ENCODE assay signal across 8 cellular contexts in genomic region chr15:45167631-45168205, GRCh38. TPM values are rescaled to one million over a fixed set of nuclear protein-coding genes. Genes with fewer than 3 reads are reported as not detected.
A peak's percentile ranks its signal among the peaks of the same experiment; 100 is the strongest.
DNase-seq lines count a peak whose midpoint lies in the region; ATAC-seq, FAIRE-seq and TF ChIP-seq lines count a peak whose summit lies in the region.

No MANE protein-coding gene starts in this region.

- H3K27ac Mint-ChIP-seq in CD4-positive, alpha-beta T cell: peak overlapping the region; percentile 89

- H3K4me1 Mint-ChIP-seq in CD4-positive, alpha-beta T cell (ENCODE audit: low read depth): peaks cover 15% of the 10 kb centered on the region

- no peaks in the 10 kb centered on the region for H3K36me3 ChIP-seq in Panc1 (ENCODE audit: control insufficient read depth, insufficient read depth, low read length)
- H3K36me3 ChIP-seq in pancreas: no peaks in the 10 kb centered on the region

- peak overlapping the region; percentile 85 for H3K4me3 Mint-ChIP-seq in CD4-positive, alpha-beta T cell

- no peaks in the 10 kb centered on the region for H3K27me3 ChIP-seq in CD4-positive, alpha-beta T cell (ENCODE audit: control insufficient read depth, insufficient read depth, low read length)
- H3K27me3 ChIP-seq in Panc1 (ENCODE audit: control insufficient read depth, insufficient read depth, low read length) (no peaks in the 10 kb centered on the region), pancreas (no peaks in the 10 kb centered on the region)

- H3K36me3 Mint-ChIP-seq in CD4-positive, alpha-beta T cell (ENCODE audit: low read depth): no peaks in the 10 kb centered on the region

- 62 to 68% methylated on average over 9 of the region's 9 CpGs for WGBS in pancreas, 2 donors

- no peak overlapping the region for H3K27ac ChIP-seq in CD4-positive, alpha-beta T cell (ENCODE audit: low read depth, low read length)
- H3K27ac ChIP-seq in Panc1 (ENCODE audit: low read length): peak overlapping the region; percentile 60
- peak overlapping the region; percentile 81 to 96 (median 94) for H3K27ac ChIP-seq in pancreas

- intact Hi-C loops in CD4-positive, alpha-beta T cell (cut with DNase I, micrococcal nuclease): loop anchor here (1.0 to 10.0 kb wide), 7 partner anchors 33 to 1985 kb away; partner anchors contain the start of genes BLOC1S6 (in 1 of the 2), DUOX1 (in 1 of the 2) and DUOXA1 (in 1 of the 2)
- intact Hi-C loops in Panc1 (cut with micrococcal nuclease; ENCODE audit: unreplicated experiment) (no loop called here), pancreas (cut with DNase I) (no loop called here)

- no peak for TF ChIP-seq CTCF in CD4-positive, alpha-beta T cell (IDR thresholded peaks at IDR 0.05)
- TF ChIP-seq CTCF in Panc1 (IDR thresholded peaks at IDR 0.05) (no peak; the same call in 1 of the 2 replicates), epithelial cell of proximal tubule (conservative IDR thresholded peaks at IDR 0.05; ENCODE audit: low read depth, low read length) (no peak), pancreas (IDR thresholded peaks at IDR 0.05) (no peak)

- CTCF ChIA-PET in CD4-positive, alpha-beta T cell (lab: Charles Lee): interaction anchor here (1.2 to 2.2 kb wide), 8 partner anchors 12 to 234 kb away, joined by 5 to 14 read pairs (median 8); partner anchors contain the start of gene SHF
- CTCF ChIA-PET in Panc1 (lab: Charles Lee): interaction anchor here (0.5 kb wide), 1 partner anchor 147 kb away, joined by 3 read pairs; no protein-coding TSS in a partner anchor

- in situ Hi-C loops in Panc1 (cut with HindIII; ENCODE audit: low pct_unique_long_range_greater_than_20kb, low sequenced_read_pairs): no loop called here

- POLR2A ChIA-PET in CD4-positive, alpha-beta T cell (lab: Charles Lee): interaction anchor here (1.0 to 3.7 kb wide), 12 partner anchors 9 to 234 kb away, joined by 3 to 53 read pairs (median 4); a partner anchor contains a TSS
- POLR2A ChIA-PET in Panc1 (lab: Charles Lee): interaction anchor here (0.6 to 1.0 kb wide), 2 partner anchors 14 to 45 kb away, joined by 3 read pairs; no protein-coding TSS in a partner anchor

- no peaks in the 10 kb centered on the region for H3K9me3 ChIP-seq in CD4-positive, alpha-beta T cell (ENCODE audit: control insufficient read depth, low read length)
- H3K9me3 ChIP-seq in Panc1 (ENCODE audit: control insufficient read depth, insufficient read depth, low read depth, low read length) (no peaks in the 10 kb centered on the region), pancreas (no peaks in the 10 kb centered on the region)

- no peak for ATAC-seq in CD4-positive, alpha-beta T cell (ENCODE audit: poor library complexity)
- ATAC-seq in Panc1 (no peak), pancreas (peak in 1 of 4 donors; percentile 5), GM18511 (IDR thresholded peaks at IDR 0.05; ENCODE audit: unreplicated experiment) (no peak)

- BruUV-seq in Panc1 (replicated peaks; lab: Mats Ljungman, UMichigan): TSS peak; percentile 44

- H3K9me3 Mint-ChIP-seq in CD4-positive, alpha-beta T cell: no peaks in the 10 kb centered on the region

- H3K27me3 Mint-ChIP-seq in CD4-positive, alpha-beta T cell: no peaks in the 10 kb centered on the region

- H3K4me1 ChIP-seq in Panc1 (ENCODE audit: control insufficient read depth, insufficient read depth, low read length): peaks cover 5% of the 10 kb centered on the region
- peaks cover 0 to 4% (median 2%) of the 10 kb centered on the region in 3 donors for H3K4me1 ChIP-seq in pancreas

- no peak for DNase-seq in CD4-positive, alpha-beta T cell
- DNase-seq in Panc1 (ENCODE audit: low read depth, low spot score) (no peak), epithelial cell of proximal tubule (ENCODE audit: low read depth) (no peak), pancreas (no peak), DMS153 (lab: John Stamatoyannopoulos, UW) (no peak), NCI-H524 treated with DMSO at 0.1 percent for 48 hours (lab: John Stamatoyannopoulos, UW) (no peak), GDM1 (lab: John Stamatoyannopoulos, UW) (no peak)

- peak overlapping the region; percentile 67 to 68 for H3K4me3 ChIP-seq in Panc1 (ENCODE audit: low read depth in 2 of 2, low read length in 2 of 2)
- peak overlapping the region; percentile 73 for H3K4me3 ChIP-seq in epithelial cell of proximal tubule (ENCODE audit: low read depth, low read length)
- H3K4me3 ChIP-seq in pancreas: peak overlapping the region in 3 of 4 donors; percentile 70 to 82 (median 73)

- FAIRE-seq in pancreas (lab: Jason Lieb, UNC): no peak

RNA-seq across cellular contexts. Expression of gene SHF, which starts 20.0 kb away (rescaled TPM):
- 1 to 10 TPM; 3.7 to 3.9 TPM for total RNA-seq in CD4-positive, alpha-beta T cell
- total RNA-seq in Panc1 (2021; ENCODE audit: unreplicated experiment) (3.0 TPM), epithelial cell of proximal tubule (0.80 and 1.1 TPM in 2 replicates), pancreas (1 to 10 TPM; 1.0 to 3.7 (median 1.9) TPM)
- 4.5 TPM for polyA plus RNA-seq in Panc1 (2012; ENCODE audit: insufficient read length)
- polyA plus RNA-seq in pancreas: 1 to 10 TPM; 2.3 to 3.2 TPM

RNA-seq across cellular contexts. Expression of gene DUOX1, which starts 37.9 kb away (rescaled TPM):
- total RNA-seq in CD4-positive, alpha-beta T cell: under 1 TPM; 0.17 to 0.25 TPM
- total RNA-seq in Panc1 (2021; ENCODE audit: unreplicated experiment): 0.31 TPM
- 1.4 TPM for polyA plus RNA-seq in Panc1 (2012; ENCODE audit: insufficient read length)
- 0.12 and 0.22 TPM in 2 replicates for total RNA-seq in epithelial cell of proximal tubule
- total RNA-seq in pancreas: under 1 TPM; 0.14 to 0.97 (median 0.47) TPM
- under 1 TPM; 0.16 to 0.27 TPM for polyA plus RNA-seq in pancreas

RNA-seq across cellular contexts. Expression of gene DUOXA1, which starts 38.0 kb away (rescaled TPM):
- total RNA-seq in CD4-positive, alpha-beta T cell: 1 to 10 TPM in 1 of 2 experiments, under 1 TPM in 1; 0.44 to 1.0 TPM
- not detected for total RNA-seq in Panc1 (2021; ENCODE audit: unreplicated experiment)
- polyA plus RNA-seq in Panc1 (2012; ENCODE audit: insufficient read length): not detected
- total RNA-seq in epithelial cell of proximal tubule: 0.46 TPM in 1 of 2 replicates, not detected in the other
- under 1 TPM in 3 of 6 donors, not detected in 3; 0.17 to 0.22 (median 0.19) TPM for total RNA-seq in pancreas
- under 1 TPM; 0.11 to 0.14 TPM for polyA plus RNA-seq in pancreas

RNA-seq across cellular contexts. Expression of gene DUOXA2, which starts 53.6 kb away (rescaled TPM):
- total RNA-seq in CD4-positive, alpha-beta T cell: not detected
- total RNA-seq in Panc1 (2021; ENCODE audit: unreplicated experiment) (not detected), epithelial cell of proximal tubule (not detected in 2 replicates), pancreas (10 to 100 TPM in 1 of 6 donors, 1 to 10 TPM in 1, under 1 TPM in 2, not detected in 2; 0.35 to 17.0 (median 3.9) TPM)
- not detected for polyA plus RNA-seq in Panc1 (2012; ENCODE audit: insufficient read length)
- polyA plus RNA-seq in pancreas: under 1 TPM in 1 of 2 donors, not detected in 1; 0.16 TPM

RNA-seq across cellular contexts. Expression of gene DUOX2, which starts 53.7 kb away (rescaled TPM):
- total RNA-seq in CD4-positive, alpha-beta T cell: under 1 TPM; 0.05 to 0.08 TPM
- total RNA-seq in Panc1 (2021; ENCODE audit: unreplicated experiment): 0.08 TPM
- 0.06 TPM for polyA plus RNA-seq in Panc1 (2012; ENCODE audit: insufficient read length)
- total RNA-seq in epithelial cell of proximal tubule: not detected in 2 replicates
- 10 to 100 TPM in 2 of 6 donors, 1 to 10 TPM in 1, under 1 TPM in 3; 0.46 to 32.2 (median 1.0) TPM for total RNA-seq in pancreas
- under 1 TPM; 0.15 to 0.35 TPM for polyA plus RNA-seq in pancreas

Comparison
In these comparisons a context has a peak if more than half of its experiments do, and no peak if none do; other contexts are left out.
1. intact Hi-C loops: an anchor here in CD4-positive, alpha-beta T cell (1.0 to 10.0 kb wide); none called in Panc1 and pancreas.